Comparison of ENCODE assay signal across 9 cellular contexts in genomic region chr3:33980252-33980651, GRCh38.
DNase-seq lines count a peak whose midpoint lies in the region; ATAC-seq, FAIRE-seq and TF ChIP-seq lines count a peak whose summit lies in the region.
"Had no signal": no experiment of that assay in that cellular context is flagged by ENCODE, and none has a peak within 500 bp of the region (broad histone marks: within the 10 kb centered on the region; RNA-seq: fewer than 3 reads in every experiment).

No MANE protein-coding gene starts in this region.

- H2BK20ac ChIP-seq in IMR-90 (ENCODE audit: low read depth, low read length) = peak overlapping the region; percentile 90

- no peak overlapping the region for H3K14ac ChIP-seq in IMR-90 (replicated peaks; ENCODE audit: low read depth, low read length)

- intact Hi-C loops in IMR-90 (cut with micrococcal nuclease) (loop anchor here (1.0 to 5.0 kb wide), 4 partner anchors 98 to 1927 kb away; no protein-coding TSS in a partner anchor), lower lobe of right lung (cut with DNase I) (no loop called here)

- 0 out of 4 replicates have a peak overlapping the region, but pooled peaks of 1 of the 2 experiments have one; percentile 19 for H4K8ac ChIP-seq in IMR-90 (ENCODE audit: low read depth in 2 of 2, low read length in 2 of 2)

- H2BK15ac ChIP-seq in IMR-90 (ENCODE audit: low read depth, low read length) = peak overlapping the region; percentile 15; the same call in 1 of the 3 replicates

- TF ChIP-seq POLR2A in IMR-90 (IDR thresholded peaks at IDR 0.05; ENCODE audit: low read depth, low read length) = no peak

- no peak overlapping the region for H3K18ac ChIP-seq in IMR-90 (ENCODE audit: low read depth, low read length)

- H3K4ac ChIP-seq in IMR-90 (ENCODE audit: low read depth, low read length) = no peak overlapping the region

- BruUV-seq in IMR-90 (replicated peaks; lab: Mats Ljungman, UMichigan) = no TSS peak

- peak overlapping the region; percentile 41; the same call in 1 of the 2 replicates for H2BK120ac ChIP-seq in IMR-90 (ENCODE audit: low read depth, low read length)

- H3K4me1 Mint-ChIP-seq in astrocyte (ENCODE audit: low read depth, unreplicated experiment) = peaks cover 6% of the 10 kb centered on the region
- H3K4me1 Mint-ChIP-seq in CD8-positive, alpha-beta memory T cell = no peaks in the 10 kb centered on the region

- peaks cover 3% of the 10 kb centered on the region for H3K27me3 Mint-ChIP-seq in astrocyte (ENCODE audit: low read depth, unreplicated experiment)
- peaks cover 0 to 2% of the 10 kb centered on the region in 2 donors for H3K27me3 Mint-ChIP-seq in CD8-positive, alpha-beta memory T cell

- no peaks in the 10 kb centered on the region for H3K36me3 Mint-ChIP-seq in astrocyte (ENCODE audit: low read depth, unreplicated experiment)
- no peaks in the 10 kb centered on the region for H3K36me3 Mint-ChIP-seq in CD8-positive, alpha-beta memory T cell

- no peak overlapping the region for H3K23ac ChIP-seq in IMR-90 (ENCODE audit: low read depth, low read length)

- TF ChIP-seq CTCF in IMR-90 (conservative IDR thresholded peaks at IDR 0.05; ENCODE audit: low read depth, low read length) (peak; percentile 71), astrocyte (IDR thresholded peaks at IDR 0.05; ENCODE audit: insufficient read depth, low read depth, low read length) (peak; percentile 45), lower lobe of right lung (IDR thresholded peaks at IDR 0.05) (peak; percentile 47)

- 27% methylated on average over 2 of the region's 3 CpGs; no CpG with 5 or more reads in 1 of the 2 experiments for WGBS in IMR-90 (ENCODE audit: extremely low coverage in 2 of 2, insufficient read length in 1 of 2), 2 experiments

- H3K27me3 ChIP-seq in IMR-90 (ENCODE audit: control insufficient read depth, insufficient read depth, low read length) = no peaks in the 10 kb centered on the region
- H3K27me3 ChIP-seq in astrocyte (ENCODE audit: insufficient read depth, low read length) = no peaks in the 10 kb centered on the region
- H3K27me3 ChIP-seq in lower lobe of right lung (ENCODE audit: low read depth) = no peaks in the 10 kb centered on the region
- H3K27me3 ChIP-seq in CD8-positive, alpha-beta memory T cell (ENCODE audit: insufficient read depth, low read length, poor library complexity, severe bottlenecking) = no peaks in the 10 kb centered on the region

- H3K9me1 ChIP-seq in IMR-90 (ENCODE audit: insufficient read depth, low read length) = no peaks in the 10 kb centered on the region

- H3K4me2 ChIP-seq in IMR-90 (ENCODE audit: low read depth, low read length) = no peak overlapping the region
- no peak overlapping the region for H3K4me2 ChIP-seq in astrocyte (ENCODE audit: low read length)

- H3K36me3 ChIP-seq in IMR-90 (ENCODE audit: control insufficient read depth, insufficient read depth, low read length) (no peaks in the 10 kb centered on the region), astrocyte (ENCODE audit: insufficient read depth, low read length) (no peaks in the 10 kb centered on the region), lower lobe of right lung (no peaks in the 10 kb centered on the region)
- H3K36me3 ChIP-seq in CD8-positive, alpha-beta memory T cell (ENCODE audit: insufficient read depth, low read length) = no peaks in the 10 kb centered on the region

- no peak overlapping the region for H3K4me3 Mint-ChIP-seq in astrocyte (ENCODE audit: unreplicated experiment)
- H3K4me3 Mint-ChIP-seq in CD8-positive, alpha-beta memory T cell = no peak overlapping the region

- H3K4me1 ChIP-seq in IMR-90 (ENCODE audit: control insufficient read depth, insufficient read depth, low read length) (peaks cover 2% of the 10 kb centered on the region; the same call in 1 of the 2 replicates), astrocyte (ENCODE audit: insufficient read depth, low read length) (no peaks in the 10 kb centered on the region), lower lobe of right lung (no peaks in the 10 kb centered on the region)
- H3K4me1 ChIP-seq in CD8-positive, alpha-beta memory T cell (ENCODE audit: insufficient read depth, low read length) = no peaks in the 10 kb centered on the region

- H3K9me3 Mint-ChIP-seq in astrocyte (ENCODE audit: unreplicated experiment) = peaks cover 5% of the 10 kb centered on the region
- H3K9me3 Mint-ChIP-seq in CD8-positive, alpha-beta memory T cell = peaks cover 0 to 3% (median 0%) of the 10 kb centered on the region in 5 donors

- H3K4me3 ChIP-seq in IMR-90 (ENCODE audit: insufficient read depth, low read depth, low read length) (no peak overlapping the region), astrocyte (ENCODE audit: insufficient read depth, low read depth, low read length) (no peak overlapping the region), lower lobe of right lung (no peak overlapping the region)
- no peak overlapping the region for H3K4me3 ChIP-seq in CD8-positive, alpha-beta memory T cell (ENCODE audit: low read length)

- H3K56ac ChIP-seq in IMR-90 (ENCODE audit: extremely low read depth, insufficient read depth, low read length) = no peak overlapping the region

- H2AFZ ChIP-seq in IMR-90 (replicated peaks; ENCODE audit: low read length, poor library complexity) = no peak overlapping the region
- H2AFZ ChIP-seq in astrocyte (ENCODE audit: low read depth, low read length) = no peak overlapping the region

- no peak overlapping the region for H2AK9ac ChIP-seq in IMR-90 (replicated peaks; ENCODE audit: low read depth, low read length, poor library complexity)

- peak; percentile 82 for ATAC-seq in IMR-90 (ENCODE audit: low read depth)
- ATAC-seq in lower lobe of right lung = peak; percentile 57 to 64
- no peak for ATAC-seq in HG02938 (IDR thresholded peaks at IDR 0.05; ENCODE audit: unreplicated experiment)
- ATAC-seq in HG03378 (IDR thresholded peaks at IDR 0.05; ENCODE audit: unreplicated experiment) = no peak

- H3K27ac ChIP-seq in IMR-90 (ENCODE audit: insufficient read depth, low read length) = no peak overlapping the region
- no peak overlapping the region for H3K27ac ChIP-seq in astrocyte (ENCODE audit: low read depth, low read length)
- no peak overlapping the region for H3K27ac ChIP-seq in lower lobe of right lung
- H3K27ac ChIP-seq in CD8-positive, alpha-beta memory T cell (ENCODE audit: low read depth, low read length) = no peak overlapping the region

- H2AK5ac ChIP-seq in IMR-90 (ENCODE audit: low read depth, low read length) = no peak overlapping the region

- peak; percentile 75 for FAIRE-seq in astrocyte (lab: Jason Lieb, UNC)

- no peaks in the 10 kb centered on the region for H3K79me2 ChIP-seq in astrocyte (ENCODE audit: insufficient read depth, low read length)

- H4K20me1 ChIP-seq in IMR-90 (ENCODE audit: insufficient read depth, low read length) = no peaks in the 10 kb centered on the region
- no peaks in the 10 kb centered on the region for H4K20me1 ChIP-seq in astrocyte (ENCODE audit: insufficient read depth, low read length)

- no peak overlapping the region for H3K27ac Mint-ChIP-seq in astrocyte (ENCODE audit: unreplicated experiment)
- H3K27ac Mint-ChIP-seq in CD8-positive, alpha-beta memory T cell = no peak overlapping the region

- H2BK5ac ChIP-seq in IMR-90 (ENCODE audit: low read depth, low read length, poor library complexity, severe bottlenecking) = peak overlapping the region; percentile 7

- H3K9me3 ChIP-seq in IMR-90 (ENCODE audit: control insufficient read depth, insufficient read depth, low read length) = peaks cover 3% of the 10 kb centered on the region; the same call in 1 of the 2 replicates
- no peaks in the 10 kb centered on the region for H3K9me3 ChIP-seq in astrocyte (ENCODE audit: insufficient read depth, low read depth, low read length)
- no peaks in the 10 kb centered on the region for H3K9me3 ChIP-seq in lower lobe of right lung
- H3K9me3 ChIP-seq in CD8-positive, alpha-beta memory T cell (ENCODE audit: low read length) = no peaks in the 10 kb centered on the region

- in situ Hi-C loops in IMR-90 (cut with MboI; ENCODE audit: low sequenced_read_pairs) = no loop called here

- peak; percentile 57 for DNase-seq in DMS53 (lab: John Stamatoyannopoulos, UW)
- DNase-seq in IMR-90 = peak; percentile 85
- DNase-seq in astrocyte (ENCODE audit: low read depth) = peak; percentile 38
- DNase-seq in lower lobe of right lung = no peak
- DNase-seq in CD8-positive, alpha-beta memory T cell = no peak
- no peak for DNase-seq in T-helper 9 cell
- DNase-seq: stimulated activated naive CD4-positive, alpha-beta T cell had no signal

- H3K79me1 ChIP-seq in IMR-90 (ENCODE audit: low read depth in 1 of 2, low read length in 2 of 2) = no peaks in the 10 kb centered on the region

- CTCF ChIA-PET in IMR-90 (lab: Yijun Ruan, JAX) = interaction anchor here (0.7 to 1.5 kb wide), 5 partner anchors 31 to 704 kb away, joined by 3 to 8 read pairs (median 4); no protein-coding TSS in a partner anchor
- CTCF ChIA-PET in CD8-positive, alpha-beta memory T cell (lab: Charles Lee) = no interaction called here

- H3K9ac ChIP-seq in IMR-90 (ENCODE audit: low read depth, low read length) = no peak overlapping the region
- no peak overlapping the region for H3K9ac ChIP-seq in astrocyte (ENCODE audit: low read length)

- dilution Hi-C loops in IMR-90 (cut with HindIII; ENCODE audit: low sequenced_read_pairs, unreplicated experiment) = no loop called here

- H4K5ac ChIP-seq in IMR-90 (ENCODE audit: low read depth, low read length) = no peak overlapping the region

- TF ChIP-seq RAD21 in IMR-90 (IDR thresholded peaks at IDR 0.05; ENCODE audit: low read length) = peak; percentile 80

- peak overlapping the region; percentile 2; the same call in 1 of the 2 replicates for H4K91ac ChIP-seq in IMR-90 (ENCODE audit: insufficient read depth, low read depth, low read length)

- POLR2A ChIA-PET in IMR-90 (lab: Charles Lee; ENCODE audit: unreplicated experiment) = no interaction called here
- POLR2A ChIA-PET in CD8-positive, alpha-beta memory T cell (lab: Charles Lee) = no interaction called here

TF ChIP-seq in IMR-90, 13 proteins besides CTCF, POLR2A, EP300 and RAD21 (continues in another document):
- no peak for TF ChIP-seq USF2 (IDR thresholded peaks at IDR 0.05; ENCODE audit: low read depth, low read length)
- no peak for TF ChIP-seq CEBPB (IDR thresholded peaks at IDR 0.05; ENCODE audit: low read depth, low read length)
- no peak for TF ChIP-seq RFX5 (IDR thresholded peaks at IDR 0.05; ENCODE audit: low read depth, low read length)

Comparison
In these comparisons a context has a peak if more than half of its experiments do, and no peak if none do; other contexts are left out.
1. DNase-seq: peak in DMS53 (single experiment), IMR-90 (single experiment) and astrocyte (single experiment); none in lower lobe of right lung (single experiment), CD8-positive, alpha-beta memory T cell (0 of 5) and T-helper 9 cell (single experiment).
2. ATAC-seq: peak in IMR-90 (single experiment) and lower lobe of right lung (2 of 2); none in HG02938 (single experiment) and HG03378 (single experiment).
3. Peak in every context shown above with its lines, with median percentiles within 50 percentile points of each other: CTCF ChIP-seq.